Comparison of ENCODE assay signal across 9 cellular contexts in the genomic region with DNA sequence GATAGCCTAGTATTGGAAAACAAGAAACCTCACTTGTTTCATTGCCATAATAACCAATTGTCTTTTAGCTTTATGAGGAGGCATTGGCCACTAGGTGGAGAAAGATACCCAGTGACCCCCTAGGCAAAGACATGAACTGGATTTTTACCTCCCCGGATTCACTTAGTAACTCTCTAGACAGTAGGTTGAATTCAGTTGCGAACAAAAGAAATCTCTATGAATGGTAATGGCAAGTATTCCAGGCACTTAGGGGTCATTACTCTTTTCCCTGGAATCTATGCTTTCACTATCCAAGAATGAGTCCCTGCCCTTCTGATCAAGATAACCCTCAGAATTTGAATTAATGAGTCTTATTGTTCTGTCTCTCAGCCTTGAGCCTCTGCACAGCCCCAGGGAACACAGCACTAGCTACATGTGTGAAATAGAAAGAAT.
DNase-seq lines count a peak whose midpoint lies in the region; ATAC-seq and TF ChIP-seq lines count a peak whose summit lies in the region.
"Had no signal": no experiment of that assay in that cellular context is flagged by ENCODE, and none has a peak within 500 bp of the region (broad histone marks: within the 10 kb centered on the region; RNA-seq: fewer than 3 reads in every experiment).

No MANE protein-coding gene starts in this region.

- ATAC-seq in GM19463 (IDR thresholded peaks at IDR 0.05; ENCODE audit: unreplicated experiment) = no peak

- no peak overlapping the region for H3K27ac ChIP-seq in RWPE1
- H3K27ac ChIP-seq: HL-60 had no signal

- DNase-seq in DMS 273 treated with DMSO at 0.1 percent for 48 hours (lab: John Stamatoyannopoulos, UW) = peak; percentile 3
- peak; percentile 34 to 74 for DNase-seq in Kasumi-1 (lab: John Stamatoyannopoulos, UW)
- peak; percentile 53 for DNase-seq in RWPE1 (ENCODE audit: low spot score)
- peak; percentile 47 for DNase-seq in fibroblast of the conjunctiva (ENCODE audit: low read depth)
- peak; percentile 58 for DNase-seq in pons (ENCODE audit: low spot score)
- DNase-seq in GM19240 (ENCODE audit: insufficient read length, low spot score) = no peak
- no peak for DNase-seq in middle frontal gyrus (ENCODE audit: extremely low spot score, low spot score)

- CTCF ChIA-PET in RWPE1 (lab: Yijun Ruan, JAX) = interaction anchor here (0.5 to 1.0 kb wide), 5 partner anchors 28 to 1603 kb away, joined by 3 to 5 read pairs (median 5); no protein-coding TSS in a partner anchor

- POLR2A ChIA-PET in RWPE1 (lab: Yijun Ruan, JAX; ENCODE audit: low non-redundant PET) = no interaction called here

- TF ChIP-seq CTCF in RWPE1 (conservative IDR thresholded peaks at IDR 0.05; ENCODE audit: low read depth) = peak; percentile 55; the same call in 1 of the 2 replicates

Comparison
In these comparisons a context has a peak if more than half of its experiments do, and no peak if none do; other contexts are left out.
1. DNase-seq: peak in DMS 273 treated with DMSO at 0.1 percent for 48 hours (single experiment), Kasumi-1 (2 of 2), RWPE1 (single experiment), fibroblast of the conjunctiva (single experiment) and pons (single experiment); none in GM19240 (single experiment) and middle frontal gyrus (single experiment).